Comparison of ENCODE assay signal across 13 cellular contexts in genomic region chr14:68297871-68298468, GRCh38.
DNase-seq lines count a peak whose midpoint lies in the region; ATAC-seq and TF ChIP-seq lines count a peak whose summit lies in the region.
"Had no signal": no experiment of that assay in that cellular context is flagged by ENCODE, and none has a peak within 500 bp of the region (broad histone marks: within the 10 kb centered on the region; RNA-seq: fewer than 3 reads in every experiment).

No MANE protein-coding gene starts in this region.

- ATAC-seq in SK-N-SH treated with all-trans-retinoic acid at 6 μM for 48 hours (peak; percentile 33; the same call in 1 of the 3 replicates), heart left ventricle (no peak)
- no peak for ATAC-seq in stimulated activated memory B cell treated with anti-CD40 and anti-IgM and Interleukin-4, amounts not matched to agents 10 μg/mL and 1 μg/mL and 100 μg/mL, for 72 hours
- ATAC-seq: stimulated activated effector memory CD8-positive, alpha-beta T cell treated with anti-CD3 and anti-CD28 coated beads, Interleukin-12 subunit alpha, Interleukin-12 subunit beta, amount 100 ng/mL, for 72 hours had no signal

- DNase-seq in NCI-H748 (lab: John Stamatoyannopoulos, UW; ENCODE audit: unreplicated experiment) (peak; percentile 10), NCI-H748 treated with DMSO at 0.1 percent for 48 hours (lab: John Stamatoyannopoulos, UW) (no peak), foreskin fibroblast (peak; percentile 24 to 52), heart left ventricle (no peak), esophagus squamous epithelium (lab: John Stamatoyannopoulos, UW) (no peak)
- no peak for DNase-seq in stimulated activated CD4-positive, alpha-beta T cell treated with anti-CD3 and anti-CD28 coated beads, Interleukin-2, amount 100 ng/mL, for 48 hours
- DNase-seq: activated CD4-positive, alpha-beta T cell treated with anti-CD3 and anti-CD28 coated beads, Interleukin-2, amount 10 ng/mL, durations not matched to agents 24 days and 14 days; AML-193; NCI-H446 had no signal

- H3K27ac Mint-ChIP-seq in stimulated activated memory B cell treated with anti-CD40 and anti-IgM and Interleukin-4, amounts not matched to agents 10 μg/mL and 1 μg/mL and 100 μg/mL, for 72 hours, result peak overlapping the region; percentile 84
- H3K27ac Mint-ChIP-seq: activated CD4-positive, alpha-beta T cell treated with anti-CD3 and anti-CD28 coated beads, Interleukin-2, amount 10 ng/mL, durations not matched to agents 24 days and 14 days; stimulated activated effector memory CD8-positive, alpha-beta T cell treated with anti-CD3 and anti-CD28 coated beads, Interleukin-12 subunit alpha, Interleukin-12 subunit beta, amount 100 ng/mL, for 72 hours had no signal

- H3K9me3 Mint-ChIP-seq in stimulated activated memory B cell treated with anti-CD40 and anti-IgM and Interleukin-4, amounts not matched to agents 10 μg/mL and 1 μg/mL and 100 μg/mL, for 72 hours, result peaks cover 10% of the 10 kb centered on the region

- 91 to 95% (median 92%) methylated on average over 4 of the region's 4 CpGs for WGBS in heart left ventricle, 4 donors
- WGBS in esophagus squamous epithelium, 2 donors, result 85 to 87% methylated on average over 4 of the region's 4 CpGs

- H3K36me3 Mint-ChIP-seq in stimulated activated memory B cell treated with anti-CD40 and anti-IgM and Interleukin-4, amounts not matched to agents 10 μg/mL and 1 μg/mL and 100 μg/mL, for 72 hours, result peaks cover 13% of the 10 kb centered on the region
- H3K36me3 Mint-ChIP-seq: stimulated activated effector memory CD8-positive, alpha-beta T cell treated with anti-CD3 and anti-CD28 coated beads, Interleukin-12 subunit alpha, Interleukin-12 subunit beta, amount 100 ng/mL, for 72 hours had no signal

- H3K4me1 ChIP-seq in heart left ventricle (peaks cover 0 to 59% (median 19%) of the 10 kb centered on the region in 12 donors), esophagus squamous epithelium (peaks cover 0 to 32% (median 0%) of the 10 kb centered on the region in 3 donors)
- H3K4me1 ChIP-seq: parathyroid adenoma had no signal

- peak overlapping the region in 3 of 12 donors; percentile 2 to 21 (median 6) for H3K27ac ChIP-seq in heart left ventricle
- peak overlapping the region in 1 of 4 donors; percentile 15 for H3K27ac ChIP-seq in esophagus squamous epithelium
- H3K27ac ChIP-seq: parathyroid adenoma had no signal

- H3K4me3 ChIP-seq in foreskin fibroblast (ENCODE audit: low read depth in 1 of 2, low read length in 2 of 2) (no peak overlapping the region), heart left ventricle (no peak overlapping the region), esophagus squamous epithelium (no peak overlapping the region)

- TF ChIP-seq CTCF in foreskin fibroblast (IDR thresholded peaks at IDR 0.05; ENCODE audit: low read depth, low read length) (peak; percentile 32), heart left ventricle (IDR thresholded peaks at IDR 0.05) (peak in 5 of 12 donors; percentile 5 to 30 (median 26)), esophagus squamous epithelium (IDR thresholded peaks at IDR 0.05) (no peak)

- peaks cover 48% of the 10 kb centered on the region for H3K4me1 Mint-ChIP-seq in stimulated activated memory B cell treated with anti-CD40 and anti-IgM and Interleukin-4, amounts not matched to agents 10 μg/mL and 1 μg/mL and 100 μg/mL, for 72 hours

- no peak overlapping the region for H3K4me3 Mint-ChIP-seq in stimulated activated memory B cell treated with anti-CD40 and anti-IgM and Interleukin-4, amounts not matched to agents 10 μg/mL and 1 μg/mL and 100 μg/mL, for 72 hours
- H3K4me3 Mint-ChIP-seq: activated CD4-positive, alpha-beta T cell treated with anti-CD3 and anti-CD28 coated beads, Interleukin-2, amount 10 ng/mL, durations not matched to agents 24 days and 14 days; stimulated activated effector memory CD8-positive, alpha-beta T cell treated with anti-CD3 and anti-CD28 coated beads, Interleukin-12 subunit alpha, Interleukin-12 subunit beta, amount 100 ng/mL, for 72 hours had no signal

- H3K9me3 ChIP-seq in heart left ventricle (peaks cover 0 to 4% (median 0%) of the 10 kb centered on the region in 12 donors), esophagus squamous epithelium (peaks cover 0 to 10% (median 4%) of the 10 kb centered on the region in 3 donors)

- no peaks in the 10 kb centered on the region for H3K36me3 ChIP-seq in heart left ventricle
- no peaks in the 10 kb centered on the region for H3K36me3 ChIP-seq in esophagus squamous epithelium

- no peaks in the 10 kb centered on the region for H3K27me3 Mint-ChIP-seq in stimulated activated memory B cell treated with anti-CD40 and anti-IgM and Interleukin-4, amounts not matched to agents 10 μg/mL and 1 μg/mL and 100 μg/mL, for 72 hours
- H3K27me3 Mint-ChIP-seq: activated CD4-positive, alpha-beta T cell treated with anti-CD3 and anti-CD28 coated beads, Interleukin-2, amount 10 ng/mL, durations not matched to agents 24 days and 14 days had no signal

- intact Hi-C loops in heart left ventricle (cut with DNase I), result no loop called here
- intact Hi-C loops in esophagus squamous epithelium (cut with DNase I), result no loop called here

- TF ChIP-seq POLR2A in heart left ventricle (IDR thresholded peaks at IDR 0.05) (no peak), esophagus squamous epithelium (IDR thresholded peaks at IDR 0.05) (no peak)

- H3K27me3 ChIP-seq in heart left ventricle, result no peaks in the 10 kb centered on the region
- no peaks in the 10 kb centered on the region for H3K27me3 ChIP-seq in esophagus squamous epithelium

TF ChIP-seq in SK-N-SH treated with all-trans-retinoic acid at 6 μM for 48 hours, 23 proteins besides CTCF, POLR2A, EP300 and RAD21 (continues in another document):
- TF ChIP-seq BACH2 (CRISPR knock-in tag; IDR thresholded peaks at IDR 0.05; ENCODE audit: borderline replicate concordance) (no peak), ZFP3 (CRISPR knock-in tag; IDR thresholded peaks at IDR 0.05) (no peak), TOX (CRISPR knock-in tag; IDR thresholded peaks at IDR 0.05; ENCODE audit: borderline replicate concordance) (no peak), ZNF8 (CRISPR knock-in tag; IDR thresholded peaks at IDR 0.05) (no peak), OSR1 (CRISPR knock-in tag; IDR thresholded peaks at IDR 0.05) (no peak), CSDC2 (CRISPR knock-in tag; IDR thresholded peaks at IDR 0.05) (no peak), TSHZ2 (CRISPR knock-in tag; IDR thresholded peaks at IDR 0.05) (no peak), CREB5 (CRISPR knock-in tag; IDR thresholded peaks at IDR 0.05; ENCODE audit: low read depth) (no peak), ZC3H10 (CRISPR knock-in tag; IDR thresholded peaks at IDR 0.05) (no peak), ZFP30 (CRISPR knock-in tag; IDR thresholded peaks at IDR 0.05) (no peak), RARB (CRISPR knock-in tag; IDR thresholded peaks at IDR 0.05) (no peak), ZNF565 (CRISPR knock-in tag; conservative IDR thresholded peaks at IDR 0.05; ENCODE audit: low read depth) (no peak), ZNF70 (CRISPR knock-in tag; IDR thresholded peaks at IDR 0.05) (no peak), ESRRG (CRISPR knock-in tag; IDR thresholded peaks at IDR 0.05) (no peak), PATZ1 (CRISPR knock-in tag; IDR thresholded peaks at IDR 0.05; ENCODE audit: borderline replicate concordance) (no peak)

Comparison
In these comparisons a context has a peak if more than half of its experiments do, and no peak if none do; other contexts are left out.
1. DNase-seq: peak in NCI-H748 (single experiment) and foreskin fibroblast (2 of 2); none in NCI-H748 treated with DMSO at 0.1 percent for 48 hours (single experiment), stimulated activated CD4-positive, alpha-beta T cell treated with anti-CD3 and anti-CD28 coated beads, Interleukin-2, amount 100 ng/mL, for 48 hours (0 of 2), heart left ventricle (0 of 5) and esophagus squamous epithelium (single experiment).